Comparison of ENCODE assay signal across 25 cellular contexts in genomic region chr6:64299176-64299575, GRCh38.
"Had no signal": no experiment of that assay in that cellular context is flagged by ENCODE, and none has a peak within 500 bp of the region (broad histone marks: within the 10 kb centered on the region; RNA-seq: fewer than 3 reads in every experiment).

No MANE protein-coding gene starts in this region.

- H3K27ac ChIP-seq: KMS-11, SJSA1, SK-N-MC had no signal

- H3K4me3 ChIP-seq: K562, SJSA1, SK-N-MC had no signal

- H3K27me3 ChIP-seq: SJSA1 had no signal

- ATAC-seq: K562, T-cell had no signal

- DNase-seq: Kasumi-1, MV-4-11, NCI-H1048, NCI-H1105, NCI-H1417, NCI-H1436 treated with DMSO at 0.1 percent for 48 hours, NCI-H1694, NCI-H187 treated with DMSO at 0.1 percent for 48 hours, NCI-H2029 treated with DMSO at 0.1 percent for 48 hours, NCI-H2171 treated with DMSO at 0.1 percent for 48 hours, NCI-H345, NCI-H446 treated with DMSO at 0.1 percent for 48 hours, NCI-H510A treated with DMSO at 0.1 percent for 48 hours, NCI-H526, Right ventricle myocardium superior, RPMI8226, SIG-M5, SW 1271, T-cell had no signal

- H3K27me3 Mint-ChIP-seq: IgD-negative memory B cell, T-cell had no signal

- FAIRE-seq: K562, RCC 7860 had no signal

- H3K36me3 Mint-ChIP-seq: IgD-negative memory B cell, T-cell had no signal

- H3K4me1 Mint-ChIP-seq: IgD-negative memory B cell, T-cell had no signal

- H3K36me3 ChIP-seq: SJSA1 had no signal

- H3K9ac ChIP-seq: KMS-11 had no signal

- H3K4me3 Mint-ChIP-seq: IgD-negative memory B cell, T-cell had no signal

- H3K27ac Mint-ChIP-seq: IgD-negative memory B cell, T-cell had no signal

- H3K4me1 ChIP-seq: SJSA1 had no signal

- H3K4me2 ChIP-seq: KMS-11 had no signal
